Comparison of ENCODE assay signal across 8 cellular contexts in genomic region chr15:32861741-32862140, GRCh38.
A peak's percentile ranks its signal among the peaks of the same experiment; 100 is the strongest.
DNase-seq lines count a peak whose midpoint lies in the region; ATAC-seq and TF ChIP-seq lines count a peak whose summit lies in the region.

No MANE protein-coding gene starts in this region.

- ATAC-seq in GM19372 (IDR thresholded peaks at IDR 0.05; ENCODE audit: low read depth, unreplicated experiment) (peak; percentile 64), T-helper 17 cell (peak; percentile 41), left cardiac atrium (peak; percentile 42 to 74), HG03439 (IDR thresholded peaks at IDR 0.05; ENCODE audit: unreplicated experiment) (no peak)
- no peak for ATAC-seq in activated T-cell treated with anti-CD3 and anti-CD28 coated beads, Interleukin-2, amount 50 U/mL, for 72 hours (replicated peaks in 1 of 2)

- H3K4me3 Mint-ChIP-seq in T-helper 17 cell = peak overlapping the region; percentile 54
- H3K4me3 Mint-ChIP-seq in activated T-cell treated with anti-CD3 and anti-CD28 coated beads, Interleukin-2, amount 50 U/mL, for 72 hours = no peak overlapping the region

- H3K9me3 Mint-ChIP-seq in activated T-cell treated with anti-CD3 and anti-CD28 coated beads, Interleukin-2, amount 50 U/mL, for 72 hours = no peaks in the 10 kb centered on the region

- no peak for TF ChIP-seq POLR2A in erythroblast (IDR thresholded peaks at IDR 0.05; ENCODE audit: low read length)

- H3K27ac Mint-ChIP-seq in T-helper 17 cell = no peak overlapping the region
- H3K27ac Mint-ChIP-seq in activated T-cell treated with anti-CD3 and anti-CD28 coated beads, Interleukin-2, amount 50 U/mL, for 72 hours = no peak overlapping the region

- H3K4me3 ChIP-seq in skin epidermis = peak overlapping the region in 1 of 7 experiments; percentile 6

- no peak for DNase-seq in T-helper 17 cell
- DNase-seq in left cardiac atrium = peak; percentile 30
- no peak for DNase-seq in erythroblast (lab: John Stamatoyannopoulos, UW)
- no peak for DNase-seq in activated T-cell treated with anti-CD3 and anti-CD28 coated beads, Interleukin-2, amount 50 U/mL, for 72 hours
- DNase-seq in HK-2 (ENCODE audit: unreplicated experiment) = no peak

- peaks cover 16% of the 10 kb centered on the region for H3K4me1 Mint-ChIP-seq in T-helper 17 cell
- H3K4me1 Mint-ChIP-seq in activated T-cell treated with anti-CD3 and anti-CD28 coated beads, Interleukin-2, amount 50 U/mL, for 72 hours (ENCODE audit: low read depth) = no peaks in the 10 kb centered on the region

- intact Hi-C loops in left cardiac atrium (cut with DNase I) = no loop called here

- H3K9me3 ChIP-seq in T-helper 17 cell (ENCODE audit: control insufficient read depth, low read length, poor library complexity, severe bottlenecking) = no peaks in the 10 kb centered on the region

- peaks cover 4% of the 10 kb centered on the region for H3K36me3 Mint-ChIP-seq in T-helper 17 cell (ENCODE audit: low read depth)
- no peaks in the 10 kb centered on the region for H3K36me3 Mint-ChIP-seq in activated T-cell treated with anti-CD3 and anti-CD28 coated beads, Interleukin-2, amount 50 U/mL, for 72 hours (ENCODE audit: insufficient read depth in 2 of 2)

- peaks cover 4% of the 10 kb centered on the region for H3K27me3 Mint-ChIP-seq in T-helper 17 cell
- H3K27me3 Mint-ChIP-seq in activated T-cell treated with anti-CD3 and anti-CD28 coated beads, Interleukin-2, amount 50 U/mL, for 72 hours (ENCODE audit: low read depth) = no peaks in the 10 kb centered on the region

- peak overlapping the region in 16 of 21 experiments; percentile 11 to 76 (median 59) for H3K27ac ChIP-seq in skin epidermis

Comparison
In these comparisons a context has a peak if more than half of its experiments do, and no peak if none do; other contexts are left out.
1. ATAC-seq: peak in GM19372 (single experiment), T-helper 17 cell (single experiment) and left cardiac atrium (2 of 2); none in HG03439 (single experiment) and activated T-cell treated with anti-CD3 and anti-CD28 coated beads, Interleukin-2, amount 50 U/mL, for 72 hours (0 of 2).